Comparison of ENCODE assay signal across 1 cellular context in genomic region chr13:40438999-40439797, GRCh38.
TF ChIP-seq lines count a peak whose summit lies in the region.

No MANE protein-coding gene starts in this region.

TF ChIP-seq in WTC11, 78 proteins besides CTCF, POLR2A, EP300 and RAD21 (continued from another document):
- TF ChIP-seq ZNF532 (CRISPR knock-in tag; IDR thresholded peaks at IDR 0.05; ENCODE audit: borderline replicate concordance) (no peak), CREB1 (CRISPR knock-in tag; IDR thresholded peaks at IDR 0.05) (no peak), E2F1 (CRISPR knock-in tag; IDR thresholded peaks at IDR 0.05) (no peak), E2F4 (CRISPR knock-in tag; IDR thresholded peaks at IDR 0.05; ENCODE audit: borderline replicate concordance, low read depth) (no peak), ZNF219 (CRISPR knock-in tag; IDR thresholded peaks at IDR 0.05; ENCODE audit: borderline replicate concordance) (no peak), TEAD4 (CRISPR knock-in tag; IDR thresholded peaks at IDR 0.05) (no peak), NFATC4 (CRISPR knock-in tag; IDR thresholded peaks at IDR 0.05) (no peak), ZBTB43 (CRISPR knock-in tag; IDR thresholded peaks at IDR 0.05) (no peak)
